9 cellular contexts compared by ENCODE assay signal in the genomic region with DNA sequence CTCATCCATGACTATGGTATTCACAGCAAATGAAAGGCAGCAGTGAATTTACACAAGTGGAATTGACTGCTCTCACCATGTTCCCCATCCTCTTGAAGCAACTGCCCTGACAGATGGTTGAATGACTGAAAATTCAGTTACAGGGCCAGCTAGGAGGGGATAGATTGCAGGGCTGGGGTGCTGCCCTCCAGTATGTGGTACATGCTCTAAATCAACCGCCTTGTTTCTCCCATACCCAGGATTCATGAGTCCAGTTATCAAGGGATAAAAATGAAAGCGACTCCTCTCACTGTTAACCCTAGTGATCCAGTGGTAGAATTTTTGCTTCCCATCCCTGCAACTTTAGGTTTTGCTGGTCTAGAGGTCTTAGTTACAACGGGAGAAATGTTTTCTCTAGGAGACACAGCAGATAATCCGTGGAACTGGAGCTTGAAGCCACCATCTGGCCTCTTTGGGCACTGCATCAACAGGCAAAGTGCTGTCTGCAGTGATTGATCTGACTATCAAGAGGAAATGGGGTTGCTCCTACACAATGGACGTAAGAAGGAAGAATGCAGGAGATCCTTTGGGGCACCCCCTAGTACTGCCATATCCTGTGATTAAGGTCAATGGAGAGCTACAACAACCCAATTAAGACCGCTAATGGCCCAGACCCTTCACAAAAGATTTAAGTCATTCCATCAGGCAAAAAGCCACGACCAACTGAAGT. TPM values are rescaled to one million over a fixed set of nuclear protein-coding genes. Genes with fewer than 3 reads are reported as not detected.
DNase-seq lines count a peak whose midpoint lies in the region; ATAC-seq and TF ChIP-seq lines count a peak whose summit lies in the region.
"Had no signal": no experiment of that assay in that cellular context is flagged by ENCODE, and none has a peak within 500 bp of the region (broad histone marks: within the 10 kb centered on the region; RNA-seq: fewer than 3 reads in every experiment).

No MANE protein-coding gene starts in this region.

- intact Hi-C loops in left colon (cut with DNase I, micrococcal nuclease), result loop anchor here in 1 of 2 donors (10.0 kb wide), 1 partner anchor 105 kb away; no protein-coding TSS in a partner anchor

- no peaks in the 10 kb centered on the region for H3K36me3 Mint-ChIP-seq in HFFc6 (ENCODE audit: low read depth)

- no peaks in the 10 kb centered on the region for H3K9me3 Mint-ChIP-seq in HFFc6

- peaks cover 6% of the 10 kb centered on the region for H3K4me1 Mint-ChIP-seq in HFFc6 (ENCODE audit: low read depth)

- TF ChIP-seq CTCF in HFFc6 (IDR thresholded peaks at IDR 0.05) (peak; percentile 79), VCaP (conservative IDR thresholded peaks at IDR 0.05) (peak; percentile 75)

- H3K4me3 Mint-ChIP-seq in HFFc6, result peak overlapping the region; percentile 12; the same call in 1 of the 2 replicates

- ATAC-seq in left colon (peak; percentile 92), HG03039 (IDR thresholded peaks at IDR 0.05; ENCODE audit: unreplicated experiment) (no peak)

- H3K27me3 Mint-ChIP-seq in HFFc6 (ENCODE audit: insufficient read depth), result peaks cover 6% of the 10 kb centered on the region

- no peak overlapping the region for H3K27ac ChIP-seq in VCaP
- H3K27ac ChIP-seq: epithelial cell of prostate had no signal

- peak; percentile 48 for DNase-seq in EH (ENCODE audit: low read depth)
- DNase-seq in HFFc6, result peak; percentile 8
- peak; percentile 15 for DNase-seq in NCI-H2107 (lab: John Stamatoyannopoulos, UW)
- DNase-seq in central memory CD4-positive, alpha-beta T cell, result peak; percentile 20
- DNase-seq in left colon, result peak; percentile 50 to 75
- DNase-seq in stimulated activated CD4-positive, alpha-beta T cell treated with anti-CD3 and anti-CD28 coated beads, TNF-alpha, amount 100 ng/mL, for 4 hours (ENCODE audit: low read depth in 3 of 3), result peak; percentile 5 to 23 (median 22)

- H3K27ac Mint-ChIP-seq in HFFc6, result no peak overlapping the region

RNA-seq across cellular contexts. Expression of a gene that starts 32.0 kb away (rescaled TPM):
- total RNA-seq in HFFc6 (2021; fragmentation: NEBNext Ultra II Directional; extraction: Animal tissue kit (Norgen Biotek cat#: 25700)), result 10 to 100 TPM; 37.4 to 42.5 (median 39.7) TPM
- 10 to 100 TPM; 15.3 to 30.9 TPM for total RNA-seq in left colon

RNA-seq across cellular contexts. Expression of a gene that starts 49.0 kb away (rescaled TPM):
- total RNA-seq in HFFc6 (2021; fragmentation: NEBNext Ultra II Directional; extraction: Animal tissue kit (Norgen Biotek cat#: 25700)), result 10 to 100 TPM; 13.6 to 16.4 (median 16.2) TPM
- 10 to 100 TPM; 11.6 to 12.5 TPM for total RNA-seq in left colon

Comparison
In these comparisons a context has a peak if more than half of its experiments do, and no peak if none do; other contexts are left out.
1. DNase-seq: peak in every context shown above with its lines; median percentile 62 in left colon; 48 in EH; 22 in stimulated activated CD4-positive, alpha-beta T cell treated with anti-CD3 and anti-CD28 coated beads, TNF-alpha, amount 100 ng/mL, for 4 hours; 20 in central memory CD4-positive, alpha-beta T cell; 15 in NCI-H2107; 8 in HFFc6.